Comparison of ENCODE assay signal across 18 cellular contexts in genomic region chr11:111499483-111499882, GRCh38. TPM values are rescaled to one million over a fixed set of nuclear protein-coding genes. Genes with fewer than 3 reads are reported as not detected.
DNase-seq lines count a peak whose midpoint lies in the region; ATAC-seq lines count a peak whose summit lies in the region.
"Had no signal": no experiment of that assay in that cellular context is flagged by ENCODE, and none has a peak within 500 bp of the region (broad histone marks: within the 10 kb centered on the region; RNA-seq: fewer than 3 reads in every experiment).

No MANE protein-coding gene starts in this region.

- no peak overlapping the region for H2AFZ ChIP-seq in GM23248

- in situ Hi-C loops in GM23248 (cut with MboI) = no loop called here

- no peaks in the 10 kb centered on the region for H3K4me1 ChIP-seq in GM23248 (ENCODE audit: insufficient read depth)
- H3K4me1 ChIP-seq: BLaER1 had no signal

- no peak overlapping the region for H3K27ac ChIP-seq in GM23248
- H3K27ac ChIP-seq: BLaER1 had no signal

- H3K27me3 ChIP-seq in GM23248 (replicated peaks; ENCODE audit: insufficient read depth) = no peaks in the 10 kb centered on the region
- H3K27me3 ChIP-seq: BLaER1 had no signal

- no peaks in the 10 kb centered on the region for H3K36me3 ChIP-seq in GM23248 (ENCODE audit: low read depth)
- H3K36me3 ChIP-seq: BLaER1 had no signal

- no peaks in the 10 kb centered on the region for H3F3A ChIP-seq in GM23248 (ENCODE audit: insufficient read depth)

- no peaks in the 10 kb centered on the region for H3K9me3 ChIP-seq in GM23248 (ENCODE audit: low read depth)
- H3K9me3 ChIP-seq: BLaER1 had no signal

- H3K79me2 ChIP-seq in GM23248 (ENCODE audit: insufficient read depth) = no peaks in the 10 kb centered on the region

- ATAC-seq in HG02981 (IDR thresholded peaks at IDR 0.05; ENCODE audit: unreplicated experiment) (no peak), GM18511 (IDR thresholded peaks at IDR 0.05; ENCODE audit: unreplicated experiment) (no peak)
- ATAC-seq: GM23338, HCT116 had no signal

- no peaks in the 10 kb centered on the region for H4K20me1 ChIP-seq in GM23248 (ENCODE audit: insufficient read depth)
- H4K20me1 ChIP-seq: BLaER1 had no signal

- 78 to 79% methylated on average over 5 of the region's 5 CpGs for WGBS in GM23248 (ENCODE audit: low coverage in 1 of 2, low lambda C conversion rate in 2 of 2, missing lambda C conversion rate in 2 of 2), 2 experiments

- no peak overlapping the region for H3K4me3 ChIP-seq in GM23248
- H3K4me3 ChIP-seq: BLaER1, GM23338 had no signal

- no peak overlapping the region for H3K4me2 ChIP-seq in GM23248 (ENCODE audit: unreplicated experiment)
- H3K4me2 ChIP-seq: BLaER1, GM23338 had no signal

- H3K9ac ChIP-seq in GM23248 = no peak overlapping the region
- H3K9ac ChIP-seq: BLaER1 had no signal

- peak; percentile 30 for DNase-seq in EH (ENCODE audit: low read depth)
- peak; percentile 10 for DNase-seq in GM23248
- peak; percentile 32 for DNase-seq in NCI-H226
- peak; percentile 40 for DNase-seq in iris pigment epithelial cell (ENCODE audit: low read depth)
- no peak for DNase-seq in DMS153 (lab: John Stamatoyannopoulos, UW)
- DNase-seq: 8988T; CD4-positive, alpha-beta memory T cell; DND-41; GF-D8; HFFc6 had no signal

- no peaks in the 10 kb centered on the region; the same call in 1 of the 2 replicates for H3K9me2 ChIP-seq in GM23248 (ENCODE audit: insufficient read depth)

RNA-seq across cellular contexts. Expression of gene BTG4, which starts 12.7 kb away (rescaled TPM):
- total RNA-seq in GM23248 (2014; rRNA removed; shearing (Covaris generic)) = not detected in 2 replicates
- polyA plus RNA-seq in GM23248 (2016; fragmentation: Nextera tagmentation; extraction: Ambion mirVana) = 0.33 TPM in 1 of 2 replicates, not detected in the other
- total RNA-seq: A673; CD4-positive, alpha-beta memory T cell; HFFc6 had no signal
- polyA plus RNA-seq: AG04450; CD14-positive monocyte; CD4-positive, alpha-beta memory T cell had no signal

RNA-seq across cellular contexts. Expression of gene HOATZ, which starts 15.1 kb away (rescaled TPM):
- not detected in 2 replicates for total RNA-seq in GM23248 (2014; rRNA removed; shearing (Covaris generic))
- polyA plus RNA-seq in GM23248 (2016; fragmentation: Nextera tagmentation; extraction: Ambion mirVana) = not detected in 2 replicates
- total RNA-seq: CD4-positive, alpha-beta memory T cell; GM23338; HFFc6 had no signal
- polyA plus RNA-seq: CD14-positive monocyte; CD4-positive, alpha-beta memory T cell; GM23338 had no signal

RNA-seq across cellular contexts. Expression of gene LAYN, which starts 41.0 kb away (rescaled TPM):
- total RNA-seq in GM23248 (2014; rRNA removed; shearing (Covaris generic)) = 117 and 118 TPM in 2 replicates
- 121 and 127 TPM in 2 replicates for polyA plus RNA-seq in GM23248 (2016; fragmentation: Nextera tagmentation; extraction: Ambion mirVana)
- total RNA-seq: CD4-positive, alpha-beta memory T cell had no signal
- polyA plus RNA-seq: CD14-positive monocyte; CD4-positive, alpha-beta memory T cell had no signal
